Comparison of ENCODE assay signal across 8 cellular contexts in the genomic region with DNA sequence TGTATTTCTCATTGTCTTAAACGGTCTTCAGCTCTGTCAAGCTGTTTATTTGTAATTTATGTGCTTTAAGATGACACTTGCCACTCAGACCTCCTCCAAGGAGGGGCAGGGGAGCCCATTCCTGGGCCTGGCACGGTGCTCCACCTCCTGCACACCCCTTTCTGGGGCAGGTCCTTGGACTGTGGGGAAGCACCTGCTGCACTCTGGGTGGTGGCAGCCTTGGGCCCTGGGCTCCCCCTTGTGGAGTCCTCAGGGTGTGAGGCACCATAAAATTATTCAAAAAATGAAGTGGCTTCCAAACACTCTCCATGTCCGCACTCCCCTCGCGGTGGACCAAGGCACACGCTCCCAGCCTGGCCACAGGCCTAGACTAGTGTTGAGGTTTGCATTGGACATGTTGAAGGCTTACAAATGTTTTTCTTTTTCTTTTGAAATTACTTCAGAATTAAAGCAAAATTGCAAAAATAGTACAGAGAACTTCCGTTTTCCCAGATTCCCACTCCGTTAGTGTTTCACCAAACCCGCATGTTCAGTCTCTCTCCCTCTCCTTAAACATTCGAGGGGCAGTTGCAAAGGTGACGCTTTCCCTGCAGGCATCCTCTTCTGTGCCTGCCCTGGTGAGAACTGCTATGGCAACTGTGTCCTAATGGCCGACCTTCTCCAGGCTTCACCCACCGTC. TPM values are rescaled to one million over a fixed set of nuclear protein-coding genes. Genes with fewer than 3 reads are reported as not detected.
A peak's percentile ranks its signal among the peaks of the same experiment; 100 is the strongest.
DNase-seq lines count a peak whose midpoint lies in the region; ATAC-seq and TF ChIP-seq lines count a peak whose summit lies in the region.

No MANE protein-coding gene starts in this region.

- peaks cover 1% of the 10 kb centered on the region for H3K36me3 Mint-ChIP-seq in activated CD4-positive, alpha-beta T cell treated with anti-CD3 and anti-CD28 coated beads, Interleukin-2, amount 10 ng/mL, durations not matched to agents 24 days and 14 days (ENCODE audit: low read depth)
- peaks cover 7% of the 10 kb centered on the region for H3K36me3 Mint-ChIP-seq in memory B cell

- peak; percentile 27 to 41 for DNase-seq in NCI-H187 (lab: John Stamatoyannopoulos, UW)
- no peak for DNase-seq in NCI-H187 treated with DMSO at 0.1 percent for 48 hours (lab: John Stamatoyannopoulos, UW)
- peak; percentile 60 for DNase-seq in NCI-H226
- DNase-seq in activated CD4-positive, alpha-beta T cell treated with anti-CD3 and anti-CD28 coated beads, Interleukin-2, amount 10 ng/mL, durations not matched to agents 24 days and 14 days = peak; percentile 94
- peak; percentile 78 for DNase-seq in choroid plexus epithelial cell (ENCODE audit: low read depth)
- DNase-seq in memory B cell (ENCODE audit: low spot score in 2 of 2) = peak; percentile 73 to 79
- peak; percentile 33 to 44 for DNase-seq in stimulated activated CD8-positive, alpha-beta memory T cell treated with anti-CD3 and anti-CD28 coated beads, Interleukin-4, amount 100 ng/mL, for 4 hours (ENCODE audit: low read depth in 2 of 2, low spot score in 1 of 2)

- peak; percentile 86 for TF ChIP-seq CTCF in choroid plexus epithelial cell (conservative IDR thresholded peaks at IDR 0.05; ENCODE audit: low read depth, low read length)

- H3K4me1 Mint-ChIP-seq in activated CD4-positive, alpha-beta T cell treated with anti-CD3 and anti-CD28 coated beads, Interleukin-2, amount 10 ng/mL, durations not matched to agents 24 days and 14 days = peaks cover 30% of the 10 kb centered on the region
- peaks cover 24% of the 10 kb centered on the region for H3K4me1 Mint-ChIP-seq in memory B cell

- no peaks in the 10 kb centered on the region for H3K27me3 Mint-ChIP-seq in activated CD4-positive, alpha-beta T cell treated with anti-CD3 and anti-CD28 coated beads, Interleukin-2, amount 10 ng/mL, durations not matched to agents 24 days and 14 days
- H3K27me3 Mint-ChIP-seq in memory B cell = no peaks in the 10 kb centered on the region

- no peak overlapping the region for H3K27ac Mint-ChIP-seq in activated CD4-positive, alpha-beta T cell treated with anti-CD3 and anti-CD28 coated beads, Interleukin-2, amount 10 ng/mL, durations not matched to agents 24 days and 14 days
- no peak overlapping the region for H3K27ac Mint-ChIP-seq in memory B cell

- intact Hi-C loops in activated CD4-positive, alpha-beta T cell treated with anti-CD3 and anti-CD28 coated beads, Interleukin-2, amount 10 ng/mL, durations not matched to agents 24 days and 14 days (cut with micrococcal nuclease) = loop anchor here (1.0 to 5.0 kb wide), 4 partner anchors 33 to 200 kb away; a partner anchor contains a TSS

- ATAC-seq in HG02973 (IDR thresholded peaks at IDR 0.05; ENCODE audit: unreplicated experiment) (peak; percentile 68), memory B cell (ENCODE audit: low read depth) (peak; percentile 100)

- H3K9me3 Mint-ChIP-seq in activated CD4-positive, alpha-beta T cell treated with anti-CD3 and anti-CD28 coated beads, Interleukin-2, amount 10 ng/mL, durations not matched to agents 24 days and 14 days = no peaks in the 10 kb centered on the region
- no peaks in the 10 kb centered on the region for H3K9me3 Mint-ChIP-seq in memory B cell

- H3K4me3 Mint-ChIP-seq in activated CD4-positive, alpha-beta T cell treated with anti-CD3 and anti-CD28 coated beads, Interleukin-2, amount 10 ng/mL, durations not matched to agents 24 days and 14 days = no peak overlapping the region
- H3K4me3 Mint-ChIP-seq in memory B cell = no peak overlapping the region

- H3K4me3 ChIP-seq in choroid plexus epithelial cell (ENCODE audit: low read depth, low read length) = no peak overlapping the region

RNA-seq across cellular contexts. Expression of a gene that starts 32.4 kb away (rescaled TPM):
- 92.6 and 97.4 TPM in 2 replicates for total RNA-seq in activated CD4-positive, alpha-beta T cell treated with anti-CD3 and anti-CD28 coated beads, Interleukin-2, amount 10 ng/mL, durations not matched to agents 24 days and 14 days
